In genomic region chr3:129597792-129598381, GRCh38 we compare ENCODE assay signal across 12 cellular contexts. TPM values are rescaled to one million over a fixed set of nuclear protein-coding genes. Genes with fewer than 3 reads are reported as not detected.
DNase-seq lines count a peak whose midpoint lies in the region; ATAC-seq and TF ChIP-seq lines count a peak whose summit lies in the region.
"Had no signal": no experiment of that assay in that cellular context is flagged by ENCODE, and none has a peak within 500 bp of the region (broad histone marks: within the 10 kb centered on the region; RNA-seq: fewer than 3 reads in every experiment).

No MANE protein-coding gene starts in this region.

- H3K36me3 Mint-ChIP-seq in natural killer cell = no peaks in the 10 kb centered on the region
- no peaks in the 10 kb centered on the region for H3K36me3 Mint-ChIP-seq in natural killer cell treated with Interleukin-12 subunit alpha and Interleukin-12 subunit beta and Interleukin-15 and Interleukin-18, amount 100 ng/mL, for 72 hours
- H3K36me3 Mint-ChIP-seq: CD8-positive, alpha-beta T cell had no signal

- H3K27ac ChIP-seq in muscle layer of duodenum (ENCODE audit: low read length) (peak overlapping the region; percentile 16), vagina (peak overlapping the region; percentile 91)

- H3K27me3 ChIP-seq in muscle layer of duodenum (ENCODE audit: low read depth, low read length) (no peaks in the 10 kb centered on the region), vagina (no peaks in the 10 kb centered on the region)

- TF ChIP-seq CTCF in natural killer cell (IDR thresholded peaks at IDR 0.05) (no peak), vagina (IDR thresholded peaks at IDR 0.05) (no peak)

- H3K27me3 Mint-ChIP-seq in natural killer cell (ENCODE audit: low read depth in 2 of 2) = no peaks in the 10 kb centered on the region
- H3K27me3 Mint-ChIP-seq in natural killer cell treated with Interleukin-12 subunit alpha and Interleukin-12 subunit beta and Interleukin-15 and Interleukin-18, amount 100 ng/mL, for 72 hours = peaks cover 0 to 11% of the 10 kb centered on the region in 2 donors
- H3K27me3 Mint-ChIP-seq: effector memory CD8-positive, alpha-beta T cell had no signal

- H3K9me3 ChIP-seq in muscle layer of duodenum (ENCODE audit: control insufficient read depth in 1 of 2, low read length in 2 of 2) (no peaks in the 10 kb centered on the region), vagina (no peaks in the 10 kb centered on the region)

- no peak for DNase-seq in natural killer cell
- no peak for DNase-seq in natural killer cell treated with Interleukin-12 subunit alpha and Interleukin-12 subunit beta and Interleukin-15 and Interleukin-18, amount 100 ng/mL, for 72 hours (ENCODE audit: low spot score)
- peak; percentile 36 for DNase-seq in dermis blood vessel endothelial cell
- DNase-seq in vagina (ENCODE audit: extremely low spot score in 2 of 2) = no peak
- DNase-seq in NCI-H748 treated with DMSO at 0.1 percent for 48 hours (lab: John Stamatoyannopoulos, UW) = no peak
- no peak for DNase-seq in RKO (ENCODE audit: low spot score)
- DNase-seq: CD8-positive, alpha-beta T cell; effector memory CD8-positive, alpha-beta T cell; RPMI8226 had no signal

- ATAC-seq in natural killer cell = no peak
- no peak for ATAC-seq in natural killer cell treated with Interleukin-12 subunit alpha and Interleukin-12 subunit beta and Interleukin-15 and Interleukin-18, amount 100 ng/mL, for 72 hours
- no peak for ATAC-seq in GM21390 (IDR thresholded peaks at IDR 0.05; ENCODE audit: unreplicated experiment)
- ATAC-seq: CD8-positive, alpha-beta T cell; effector memory CD8-positive, alpha-beta T cell had no signal

- H3K4me1 Mint-ChIP-seq in natural killer cell = peaks cover 57 to 83% of the 10 kb centered on the region in 2 donors
- peaks cover 23 to 53% of the 10 kb centered on the region in 2 donors for H3K4me1 Mint-ChIP-seq in natural killer cell treated with Interleukin-12 subunit alpha and Interleukin-12 subunit beta and Interleukin-15 and Interleukin-18, amount 100 ng/mL, for 72 hours (ENCODE audit: low read depth in 2 of 2)

- H3K4me1 ChIP-seq in muscle layer of duodenum (ENCODE audit: control insufficient read depth in 1 of 2, insufficient read depth in 2 of 2, low read length in 2 of 2) (peaks cover 32 to 86% of the 10 kb centered on the region in 2 donors), vagina (peaks cover 98% of the 10 kb centered on the region)

- intact Hi-C loops in natural killer cell (cut with micrococcal nuclease) (no loop called here), vagina (cut with DNase I) (no loop called here)

- no peaks in the 10 kb centered on the region for H3K9me3 Mint-ChIP-seq in natural killer cell
- H3K9me3 Mint-ChIP-seq in natural killer cell treated with Interleukin-12 subunit alpha and Interleukin-12 subunit beta and Interleukin-15 and Interleukin-18, amount 100 ng/mL, for 72 hours = no peaks in the 10 kb centered on the region
- H3K9me3 Mint-ChIP-seq: CD8-positive, alpha-beta T cell; effector memory CD8-positive, alpha-beta T cell had no signal

- H3K4me3 Mint-ChIP-seq in natural killer cell = peak overlapping the region; percentile 35
- H3K4me3 Mint-ChIP-seq in natural killer cell treated with Interleukin-12 subunit alpha and Interleukin-12 subunit beta and Interleukin-15 and Interleukin-18, amount 100 ng/mL, for 72 hours = no peak overlapping the region
- H3K4me3 Mint-ChIP-seq: CD8-positive, alpha-beta T cell had no signal

- H3K4me3 ChIP-seq in muscle layer of duodenum (ENCODE audit: low read depth in 1 of 2, low read length in 2 of 2) (peak overlapping the region in 1 of 2 donors; percentile 2), vagina (peak overlapping the region; percentile 4 to 32)

- no peak for TF ChIP-seq POLR2A in vagina (IDR thresholded peaks at IDR 0.05)

- H3K27ac Mint-ChIP-seq in natural killer cell = no peak overlapping the region
- no peak overlapping the region for H3K27ac Mint-ChIP-seq in natural killer cell treated with Interleukin-12 subunit alpha and Interleukin-12 subunit beta and Interleukin-15 and Interleukin-18, amount 100 ng/mL, for 72 hours
- H3K27ac Mint-ChIP-seq: CD8-positive, alpha-beta T cell had no signal

- H3K36me3 ChIP-seq in muscle layer of duodenum (ENCODE audit: control insufficient read depth in 1 of 2, insufficient read depth in 2 of 2, low read length in 2 of 2) (no peaks in the 10 kb centered on the region), vagina (no peaks in the 10 kb centered on the region)

RNA-seq across cellular contexts. Expression of gene PLXND1, which starts 8.6 kb away (rescaled TPM):
- 100 to 1,000 TPM; 135 to 214 (median 189) TPM for total RNA-seq in natural killer cell
- total RNA-seq in natural killer cell treated with Interleukin-12 subunit alpha and Interleukin-12 subunit beta and Interleukin-15 and Interleukin-18, amount 100 ng/mL, for 72 hours = 1 to 10 TPM; 2.8 to 4.8 TPM
- 415 and 872 TPM in 2 replicates for total RNA-seq in dermis blood vessel endothelial cell
- 96.5 TPM for total RNA-seq in vagina

RNA-seq across cellular contexts. Expression of gene H1-8, which starts 54.9 kb away (rescaled TPM):
- total RNA-seq in natural killer cell (not detected), dermis blood vessel endothelial cell (not detected in 2 replicates), vagina (not detected)
- total RNA-seq in natural killer cell treated with Interleukin-12 subunit alpha and Interleukin-12 subunit beta and Interleukin-15 and Interleukin-18, amount 100 ng/mL, for 72 hours = not detected
- total RNA-seq: CD8-positive, alpha-beta T cell; LHCN-M2 had no signal

Comparison
In these comparisons a context has a peak if more than half of its experiments do, and no peak if none do; other contexts are left out.
1. RNA of gene PLXND1, which starts 8.6 kb away (total RNA-seq): 415 to 872 TPM in dermis blood vessel endothelial cell, 135 to 214 TPM in natural killer cell and 96.5 TPM in vagina (single experiment); 2.8 to 4.8 TPM in natural killer cell treated with Interleukin-12 subunit alpha and Interleukin-12 subunit beta and Interleukin-15 and Interleukin-18, amount 100 ng/mL, for 72 hours; every median in the first group is over 10 times any median in the second.